8 cellular contexts compared by ENCODE assay signal in the genomic region with DNA sequence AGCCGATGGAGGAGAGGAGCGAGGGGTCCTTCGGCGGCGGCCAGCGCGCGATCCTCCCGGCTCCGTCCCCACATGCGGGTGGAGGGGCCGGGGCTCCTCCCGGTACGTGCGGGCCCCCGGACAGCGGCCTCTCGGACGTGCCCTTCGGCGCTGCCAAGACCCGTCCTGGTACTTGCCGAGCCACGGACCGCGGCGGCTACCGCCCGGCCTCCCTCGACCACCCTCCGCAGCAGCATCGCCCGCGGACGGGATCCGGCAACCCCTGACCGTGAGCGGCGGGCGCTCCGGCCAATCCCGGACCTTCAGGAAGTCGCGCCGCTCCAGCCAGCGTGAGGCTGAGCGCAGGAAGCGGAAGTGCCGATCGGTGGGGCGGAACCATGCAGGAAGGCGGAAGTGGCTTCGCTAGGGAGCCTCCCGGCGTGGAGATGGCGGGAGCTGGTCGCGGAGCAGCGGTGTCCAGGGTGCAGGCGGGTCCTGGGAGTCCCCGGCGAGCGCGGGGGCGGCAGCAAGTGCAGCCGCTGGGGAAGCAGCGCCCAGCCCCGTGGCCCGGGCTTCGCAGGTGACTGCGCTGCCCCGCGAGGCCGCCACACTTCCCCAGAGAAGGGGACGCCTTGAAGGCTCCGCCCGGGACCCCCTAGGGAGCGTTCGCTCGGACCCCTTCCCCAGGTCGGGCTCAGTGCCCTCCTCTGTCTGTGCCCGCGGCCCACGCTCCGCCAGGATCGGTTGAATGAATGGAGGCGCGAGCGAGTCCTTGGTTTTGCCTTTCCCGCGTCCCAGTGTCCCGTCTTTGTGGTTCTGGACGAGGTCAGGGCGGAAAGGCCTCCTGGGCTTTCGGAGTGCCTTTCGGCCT. TPM values are rescaled to one million over a fixed set of nuclear protein-coding genes. Genes with fewer than 3 reads are reported as not detected.
DNase-seq lines count a peak whose midpoint lies in the region; ATAC-seq and TF ChIP-seq lines count a peak whose summit lies in the region.

A gene with protein sequence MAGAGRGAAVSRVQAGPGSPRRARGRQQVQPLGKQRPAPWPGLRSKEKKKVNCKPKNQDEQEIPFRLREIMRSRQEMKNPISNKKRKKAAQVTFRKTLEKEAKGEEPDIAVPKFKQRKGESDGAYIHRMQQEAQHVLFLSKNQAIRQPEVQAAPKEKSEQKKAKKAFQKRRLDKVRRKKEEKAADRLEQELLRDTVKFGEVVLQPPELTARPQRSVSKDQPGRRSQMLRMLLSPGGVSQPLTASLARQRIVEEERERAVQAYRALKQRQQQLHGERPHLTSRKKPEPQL (plus strand): TSS at position 396 of the 850 bp plus-strand sequence. CDS start 30 bp downstream, at position 426.
A gene (minus strand): TSS at position 264 of the 850 bp plus-strand sequence. CDS start 28 bp downstream, at position 236.

- DNase-seq in NCI-H748 (lab: John Stamatoyannopoulos, UW; ENCODE audit: unreplicated experiment) (peak; percentile 98), left lung (peak; percentile 97 to 99)
- peak; percentile 91 for DNase-seq in activated CD4-positive, alpha-beta T cell treated with anti-CD3 and anti-CD28 coated beads, Interleukin-2, amount 50 U/mL, for 1 hour
- peak; percentile 86 for DNase-seq in stimulated activated CD4-positive, alpha-beta T cell treated with anti-CD3 and anti-CD28 coated beads, Interleukin-2, amount 100 ng/mL, for 4 hours (ENCODE audit: low read depth)

- intact Hi-C loops in dendritic cell treated with granulocyte-macrophage colony-stimulating factor and Interleukin-4, amounts not matched to agents 40 ng/mL and 50 ng/mL, for 4 days (cut with micrococcal nuclease) = loop anchor here (1.0 kb wide), 1 partner anchor 29 kb away; a partner anchor contains a TSS
- intact Hi-C loops in left lung (cut with DNase I) = no loop called here

- peaks cover 39% of the 10 kb centered on the region for H3K4me1 Mint-ChIP-seq in dendritic cell treated with granulocyte-macrophage colony-stimulating factor and Interleukin-4, amounts not matched to agents 40 ng/mL and 50 ng/mL, for 4 days (ENCODE audit: low read depth)

- H3K4me1 ChIP-seq in left lung = peaks cover 18 to 32% of the 10 kb centered on the region in 2 donors

- H3K4me3 Mint-ChIP-seq in dendritic cell treated with granulocyte-macrophage colony-stimulating factor and Interleukin-4, amounts not matched to agents 40 ng/mL and 50 ng/mL, for 4 days = peak within 1 kb of the TSS; percentile 89

- peak; percentile 91 for ATAC-seq in GM19372 (IDR thresholded peaks at IDR 0.05; ENCODE audit: low read depth, unreplicated experiment)
- peak; percentile 92 for ATAC-seq in HG03521 (IDR thresholded peaks at IDR 0.05; ENCODE audit: unreplicated experiment)
- peak; percentile 99 for ATAC-seq in left lung

- no peaks in the 10 kb centered on the region for H3K27me3 Mint-ChIP-seq in dendritic cell treated with granulocyte-macrophage colony-stimulating factor and Interleukin-4, amounts not matched to agents 40 ng/mL and 50 ng/mL, for 4 days

- peak within 1 kb of the TSS; percentile 89 for H3K27ac Mint-ChIP-seq in dendritic cell treated with granulocyte-macrophage colony-stimulating factor and Interleukin-4, amounts not matched to agents 40 ng/mL and 50 ng/mL, for 4 days

- no peaks in the 10 kb centered on the region for H3K9me3 Mint-ChIP-seq in dendritic cell treated with granulocyte-macrophage colony-stimulating factor and Interleukin-4, amounts not matched to agents 40 ng/mL and 50 ng/mL, for 4 days

- H3K27me3 ChIP-seq in left lung = no peaks in the 10 kb centered on the region

- H3K27ac ChIP-seq in C4-2B (peak within 1 kb of the TSS; percentile 98), left lung (peak within 1 kb of the TSS; percentile 78 to 94)

- H3K4me3 ChIP-seq in left lung = peak within 1 kb of the TSS; percentile 91 to 100

- TF ChIP-seq CTCF in C4-2B (conservative IDR thresholded peaks at IDR 0.05) (no peak), left lung (IDR thresholded peaks at IDR 0.05) (no peak)

- H3K36me3 ChIP-seq in left lung = peaks cover 0 to 39% of the 10 kb centered on the region in 2 donors

- H3K36me3 Mint-ChIP-seq in dendritic cell treated with granulocyte-macrophage colony-stimulating factor and Interleukin-4, amounts not matched to agents 40 ng/mL and 50 ng/mL, for 4 days (ENCODE audit: low read depth) = peaks cover 73% of the 10 kb centered on the region

- H3K9me3 ChIP-seq in left lung = no peaks in the 10 kb centered on the region

RNA-seq across cellular contexts. Expression of the first gene that starts in this region (rescaled TPM):
- total RNA-seq in left lung = 10 to 100 TPM; 15.4 to 19.9 TPM

RNA-seq across cellular contexts. Expression of the second gene that starts in this region (rescaled TPM):
- total RNA-seq in left lung = 10 to 100 TPM; 26.2 to 33.8 TPM

Comparison
In these comparisons a context has a peak if more than half of its experiments do, and no peak if none do; other contexts are left out.
1. Peak in every context shown above with its lines: DNase-seq, ATAC-seq, H3K4me3 ChIP-seq and H3K27ac ChIP-seq.